1 cellular context compared by ENCODE assay signal in the genomic region with DNA sequence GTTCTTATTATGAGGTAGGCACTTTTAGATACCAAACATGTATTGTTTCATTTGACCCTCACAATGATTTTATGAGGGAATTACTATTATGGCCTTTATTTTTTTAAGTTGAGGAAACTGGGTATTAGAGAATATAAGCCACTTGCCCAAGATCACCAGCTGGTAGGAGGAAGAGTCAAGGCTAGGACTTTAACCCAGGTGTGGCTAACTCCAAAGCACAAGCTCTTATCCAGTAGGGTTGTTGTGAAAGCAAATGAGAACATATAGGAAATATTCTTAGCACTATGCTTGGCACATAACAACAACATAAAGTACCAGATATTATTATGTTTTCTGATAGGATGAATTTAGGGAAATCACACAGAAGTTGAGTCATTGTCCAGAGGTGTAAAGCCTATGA.
A peak's percentile ranks its signal among the peaks of the same experiment; 100 is the strongest.
TF ChIP-seq lines count a peak whose summit lies in the region.

No MANE protein-coding gene starts in this region.

TF ChIP-seq in GM12878, 131 proteins besides CTCF, POLR2A, EP300 and RAD21:
- no peak for TF ChIP-seq BHLHE40 (IDR thresholded peaks at IDR 0.05; ENCODE audit: borderline replicate concordance in 1 of 2, low read depth in 2 of 2, low read length in 1 of 2)
- no peak for TF ChIP-seq ZNF217 (IDR thresholded peaks at IDR 0.05)
- TF ChIP-seq MEF2A (IDR thresholded peaks at IDR 0.05; ENCODE audit: insufficient read depth, low read depth, low read length): no peak
- TF ChIP-seq, protein P1, sequence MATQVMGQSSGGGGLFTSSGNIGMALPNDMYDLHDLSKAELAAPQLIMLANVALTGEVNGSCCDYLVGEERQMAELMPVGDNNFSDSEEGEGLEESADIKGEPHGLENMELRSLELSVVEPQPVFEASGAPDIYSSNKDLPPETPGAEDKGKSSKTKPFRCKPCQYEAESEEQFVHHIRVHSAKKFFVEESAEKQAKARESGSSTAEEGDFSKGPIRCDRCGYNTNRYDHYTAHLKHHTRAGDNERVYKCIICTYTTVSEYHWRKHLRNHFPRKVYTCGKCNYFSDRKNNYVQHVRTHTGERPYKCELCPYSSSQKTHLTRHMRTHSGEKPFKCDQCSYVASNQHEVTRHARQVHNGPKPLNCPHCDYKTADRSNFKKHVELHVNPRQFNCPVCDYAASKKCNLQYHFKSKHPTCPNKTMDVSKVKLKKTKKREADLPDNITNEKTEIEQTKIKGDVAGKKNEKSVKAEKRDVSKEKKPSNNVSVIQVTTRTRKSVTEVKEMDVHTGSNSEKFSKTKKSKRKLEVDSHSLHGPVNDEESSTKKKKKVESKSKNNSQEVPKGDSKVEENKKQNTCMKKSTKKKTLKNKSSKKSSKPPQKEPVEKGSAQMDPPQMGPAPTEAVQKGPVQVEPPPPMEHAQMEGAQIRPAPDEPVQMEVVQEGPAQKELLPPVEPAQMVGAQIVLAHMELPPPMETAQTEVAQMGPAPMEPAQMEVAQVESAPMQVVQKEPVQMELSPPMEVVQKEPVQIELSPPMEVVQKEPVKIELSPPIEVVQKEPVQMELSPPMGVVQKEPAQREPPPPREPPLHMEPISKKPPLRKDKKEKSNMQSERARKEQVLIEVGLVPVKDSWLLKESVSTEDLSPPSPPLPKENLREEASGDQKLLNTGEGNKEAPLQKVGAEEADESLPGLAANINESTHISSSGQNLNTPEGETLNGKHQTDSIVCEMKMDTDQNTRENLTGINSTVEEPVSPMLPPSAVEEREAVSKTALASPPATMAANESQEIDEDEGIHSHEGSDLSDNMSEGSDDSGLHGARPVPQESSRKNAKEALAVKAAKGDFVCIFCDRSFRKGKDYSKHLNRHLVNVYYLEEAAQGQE (IDR thresholded peaks at IDR 0.05; ENCODE audit: low read depth, low read length): no peak
- 0 out of 2 replicates have a peak, but pooled peaks have one; percentile 38 for TF ChIP-seq NR2F1 (conservative IDR thresholded peaks at IDR 0.05)
- TF ChIP-seq, protein P2, sequence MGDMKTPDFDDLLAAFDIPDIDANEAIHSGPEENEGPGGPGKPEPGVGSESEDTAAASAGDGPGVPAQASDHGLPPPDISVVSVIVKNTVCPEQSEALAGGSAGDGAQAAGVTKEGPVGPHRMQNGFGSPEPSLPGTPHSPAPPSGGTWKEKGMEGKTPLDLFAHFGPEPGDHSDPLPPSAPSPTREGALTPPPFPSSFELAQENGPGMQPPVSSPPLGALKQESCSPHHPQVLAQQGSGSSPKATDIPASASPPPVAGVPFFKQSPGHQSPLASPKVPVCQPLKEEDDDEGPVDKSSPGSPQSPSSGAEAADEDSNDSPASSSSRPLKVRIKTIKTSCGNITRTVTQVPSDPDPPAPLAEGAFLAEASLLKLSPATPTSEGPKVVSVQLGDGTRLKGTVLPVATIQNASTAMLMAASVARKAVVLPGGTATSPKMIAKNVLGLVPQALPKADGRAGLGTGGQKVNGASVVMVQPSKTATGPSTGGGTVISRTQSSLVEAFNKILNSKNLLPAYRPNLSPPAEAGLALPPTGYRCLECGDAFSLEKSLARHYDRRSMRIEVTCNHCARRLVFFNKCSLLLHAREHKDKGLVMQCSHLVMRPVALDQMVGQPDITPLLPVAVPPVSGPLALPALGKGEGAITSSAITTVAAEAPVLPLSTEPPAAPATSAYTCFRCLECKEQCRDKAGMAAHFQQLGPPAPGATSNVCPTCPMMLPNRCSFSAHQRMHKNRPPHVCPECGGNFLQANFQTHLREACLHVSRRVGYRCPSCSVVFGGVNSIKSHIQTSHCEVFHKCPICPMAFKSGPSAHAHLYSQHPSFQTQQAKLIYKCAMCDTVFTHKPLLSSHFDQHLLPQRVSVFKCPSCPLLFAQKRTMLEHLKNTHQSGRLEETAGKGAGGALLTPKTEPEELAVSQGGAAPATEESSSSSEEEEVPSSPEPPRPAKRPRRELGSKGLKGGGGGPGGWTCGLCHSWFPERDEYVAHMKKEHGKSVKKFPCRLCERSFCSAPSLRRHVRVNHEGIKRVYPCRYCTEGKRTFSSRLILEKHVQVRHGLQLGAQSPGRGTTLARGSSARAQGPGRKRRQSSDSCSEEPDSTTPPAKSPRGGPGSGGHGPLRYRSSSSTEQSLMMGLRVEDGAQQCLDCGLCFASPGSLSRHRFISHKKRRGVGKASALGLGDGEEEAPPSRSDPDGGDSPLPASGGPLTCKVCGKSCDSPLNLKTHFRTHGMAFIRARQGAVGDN (IDR thresholded peaks at IDR 0.05): peak; percentile 15; the same call in 1 of the 2 replicates
- no peak for TF ChIP-seq MYC (IDR thresholded peaks at IDR 0.05; ENCODE audit: insufficient read depth, insufficient read length, insufficient replicate concordance, low read length, severe bottlenecking)
- no peak for TF ChIP-seq NFYA (IDR thresholded peaks at IDR 0.05; ENCODE audit: borderline replicate concordance, low read depth, low read length)
- TF ChIP-seq TAF1 (IDR thresholded peaks at IDR 0.05; ENCODE audit: borderline replicate concordance, low read depth, low read length): no peak
- TF ChIP-seq SMAD1 (IDR thresholded peaks at IDR 0.05; ENCODE audit: low read depth, partially characterized antibody): no peak
- TF ChIP-seq, protein P3, sequence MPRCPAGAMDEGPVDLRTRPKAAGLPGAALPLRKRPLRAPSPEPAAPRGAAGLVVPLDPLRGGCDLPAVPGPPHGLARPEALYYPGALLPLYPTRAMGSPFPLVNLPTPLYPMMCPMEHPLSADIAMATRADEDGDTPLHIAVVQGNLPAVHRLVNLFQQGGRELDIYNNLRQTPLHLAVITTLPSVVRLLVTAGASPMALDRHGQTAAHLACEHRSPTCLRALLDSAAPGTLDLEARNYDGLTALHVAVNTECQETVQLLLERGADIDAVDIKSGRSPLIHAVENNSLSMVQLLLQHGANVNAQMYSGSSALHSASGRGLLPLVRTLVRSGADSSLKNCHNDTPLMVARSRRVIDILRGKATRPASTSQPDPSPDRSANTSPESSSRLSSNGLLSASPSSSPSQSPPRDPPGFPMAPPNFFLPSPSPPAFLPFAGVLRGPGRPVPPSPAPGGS (IDR thresholded peaks at IDR 0.05; ENCODE audit: borderline replicate concordance, insufficient read depth, low read depth, low read length, poor library complexity, severe bottlenecking): no peak
- TF ChIP-seq SMARCA5 (IDR thresholded peaks at IDR 0.05): no peak
- TF ChIP-seq, protein P4, sequence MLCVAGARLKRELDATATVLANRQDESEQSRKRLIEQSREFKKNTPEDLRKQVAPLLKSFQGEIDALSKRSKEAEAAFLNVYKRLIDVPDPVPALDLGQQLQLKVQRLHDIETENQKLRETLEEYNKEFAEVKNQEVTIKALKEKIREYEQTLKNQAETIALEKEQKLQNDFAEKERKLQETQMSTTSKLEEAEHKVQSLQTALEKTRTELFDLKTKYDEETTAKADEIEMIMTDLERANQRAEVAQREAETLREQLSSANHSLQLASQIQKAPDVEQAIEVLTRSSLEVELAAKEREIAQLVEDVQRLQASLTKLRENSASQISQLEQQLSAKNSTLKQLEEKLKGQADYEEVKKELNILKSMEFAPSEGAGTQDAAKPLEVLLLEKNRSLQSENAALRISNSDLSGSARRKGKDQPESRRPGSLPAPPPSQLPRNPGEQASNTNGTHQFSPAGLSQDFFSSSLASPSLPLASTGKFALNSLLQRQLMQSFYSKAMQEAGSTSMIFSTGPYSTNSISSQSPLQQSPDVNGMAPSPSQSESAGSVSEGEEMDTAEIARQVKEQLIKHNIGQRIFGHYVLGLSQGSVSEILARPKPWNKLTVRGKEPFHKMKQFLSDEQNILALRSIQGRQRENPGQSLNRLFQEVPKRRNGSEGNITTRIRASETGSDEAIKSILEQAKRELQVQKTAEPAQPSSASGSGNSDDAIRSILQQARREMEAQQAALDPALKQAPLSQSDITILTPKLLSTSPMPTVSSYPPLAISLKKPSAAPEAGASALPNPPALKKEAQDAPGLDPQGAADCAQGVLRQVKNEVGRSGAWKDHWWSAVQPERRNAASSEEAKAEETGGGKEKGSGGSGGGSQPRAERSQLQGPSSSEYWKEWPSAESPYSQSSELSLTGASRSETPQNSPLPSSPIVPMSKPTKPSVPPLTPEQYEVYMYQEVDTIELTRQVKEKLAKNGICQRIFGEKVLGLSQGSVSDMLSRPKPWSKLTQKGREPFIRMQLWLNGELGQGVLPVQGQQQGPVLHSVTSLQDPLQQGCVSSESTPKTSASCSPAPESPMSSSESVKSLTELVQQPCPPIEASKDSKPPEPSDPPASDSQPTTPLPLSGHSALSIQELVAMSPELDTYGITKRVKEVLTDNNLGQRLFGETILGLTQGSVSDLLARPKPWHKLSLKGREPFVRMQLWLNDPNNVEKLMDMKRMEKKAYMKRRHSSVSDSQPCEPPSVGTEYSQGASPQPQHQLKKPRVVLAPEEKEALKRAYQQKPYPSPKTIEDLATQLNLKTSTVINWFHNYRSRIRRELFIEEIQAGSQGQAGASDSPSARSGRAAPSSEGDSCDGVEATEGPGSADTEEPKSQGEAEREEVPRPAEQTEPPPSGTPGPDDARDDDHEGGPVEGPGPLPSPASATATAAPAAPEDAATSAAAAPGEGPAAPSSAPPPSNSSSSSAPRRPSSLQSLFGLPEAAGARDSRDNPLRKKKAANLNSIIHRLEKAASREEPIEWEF (IDR thresholded peaks at IDR 0.05; ENCODE audit: insufficient replicate concordance, low read depth, low read length): no peak
- no peak for TF ChIP-seq BCL11A (IDR thresholded peaks at IDR 0.05; ENCODE audit: low read depth, low read length)
- no peak for TF ChIP-seq FOXK2 (IDR thresholded peaks at IDR 0.05)
- no peak for TF ChIP-seq YBX1 (IDR thresholded peaks at IDR 0.05)
- TF ChIP-seq STAT3 (IDR thresholded peaks at IDR 0.05; ENCODE audit: low read depth, low read length): no peak
- TF ChIP-seq ZBED1 (IDR thresholded peaks at IDR 0.05; ENCODE audit: borderline replicate concordance): no peak
- TF ChIP-seq GABPA (IDR thresholded peaks at IDR 0.05; ENCODE audit: low read depth): no peak
- no peak for TF ChIP-seq PAX8 (IDR thresholded peaks at IDR 0.05)
- no peak for TF ChIP-seq CREM (IDR thresholded peaks at IDR 0.05; ENCODE audit: low read depth)
- 0 out of 2 replicates have a peak, but pooled peaks have one; percentile 28 for TF ChIP-seq MTA3 (IDR thresholded peaks at IDR 0.05; ENCODE audit: borderline replicate concordance, low read length)
